In the genomic region with DNA sequence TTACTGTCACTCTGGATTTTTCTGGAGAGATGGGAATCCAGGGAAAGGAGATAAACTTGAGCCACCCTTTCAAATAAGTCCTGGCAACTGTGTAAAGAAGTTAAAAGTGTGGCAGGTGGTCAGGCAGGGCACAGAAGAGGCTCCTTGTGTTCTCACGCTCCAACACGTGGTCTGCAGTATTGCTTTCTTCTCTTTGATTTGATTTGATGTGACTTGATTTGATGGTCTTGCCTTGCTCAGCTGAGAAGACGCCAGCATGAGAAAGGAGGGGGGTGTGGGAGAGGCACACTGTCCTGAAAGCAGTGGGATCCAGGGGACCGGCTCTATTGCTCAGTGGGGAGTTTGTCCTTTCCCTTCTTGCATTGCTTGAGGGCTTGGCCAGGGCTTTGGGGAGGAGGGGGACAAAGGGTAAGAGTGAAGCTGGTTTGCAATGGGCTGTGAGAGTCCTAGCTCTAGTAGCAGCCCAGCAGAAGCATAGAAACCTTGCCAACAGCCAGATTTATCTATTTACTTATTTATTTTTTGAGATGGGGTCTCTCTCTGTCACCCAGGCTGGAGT, we compare ENCODE assay signal across 16 cellular contexts. TPM values are rescaled to one million over a fixed set of nuclear protein-coding genes. Genes with fewer than 3 reads are reported as not detected.
DNase-seq lines count a peak whose midpoint lies in the region; TF ChIP-seq lines count a peak whose summit lies in the region.
"Had no signal": no experiment of that assay in that cellular context is flagged by ENCODE, and none has a peak within 500 bp of the region (broad histone marks: within the 10 kb centered on the region; RNA-seq: fewer than 3 reads in every experiment).

No MANE protein-coding gene starts in this region.

- H3K4ac ChIP-seq in trophoblast cell (ENCODE audit: low read depth, low read length) = no peak overlapping the region

- H3K36me3 Mint-ChIP-seq in brain = no peaks in the 10 kb centered on the region
- no peaks in the 10 kb centered on the region for H3K36me3 Mint-ChIP-seq in progenitor cell of endocrine pancreas (ENCODE audit: insufficient read depth)
- H3K36me3 Mint-ChIP-seq: IgD-negative memory B cell had no signal

- H3K18ac ChIP-seq in trophoblast cell (ENCODE audit: low read length) = no peak overlapping the region

- no peak overlapping the region for H3K4me3 Mint-ChIP-seq in brain
- no peak overlapping the region for H3K4me3 Mint-ChIP-seq in progenitor cell of endocrine pancreas (ENCODE audit: low read depth)
- H3K4me3 Mint-ChIP-seq: B cell; CD4-positive, alpha-beta T cell; IgD-negative memory B cell had no signal

- H3K27me3 ChIP-seq in trophoblast cell (ENCODE audit: insufficient read depth, low read length) = no peaks in the 10 kb centered on the region
- H3K27me3 ChIP-seq in vagina = no peaks in the 10 kb centered on the region

- H3K36me3 ChIP-seq in trophoblast cell (ENCODE audit: control insufficient read depth in 1 of 2, insufficient read depth in 2 of 2, low read length in 2 of 2) = no peaks in the 10 kb centered on the region
- no peaks in the 10 kb centered on the region for H3K36me3 ChIP-seq in vagina

- WGBS in trophoblast cell (ENCODE audit: extremely low coverage, insufficient coverage, insufficient read length) = no CpG with 5 or more reads among the region's 4 CpGs

- TF ChIP-seq CTCF in brain (conservative IDR thresholded peaks at IDR 0.05) (no peak), vagina (IDR thresholded peaks at IDR 0.05) (no peak), progenitor cell of endocrine pancreas (IDR thresholded peaks at IDR 0.05; ENCODE audit: unreplicated experiment) (no peak)

- H3K14ac ChIP-seq in trophoblast cell (ENCODE audit: low read length) = no peak overlapping the region

- H4K8ac ChIP-seq in trophoblast cell (ENCODE audit: low read depth, low read length) = no peak overlapping the region

- DNase-seq in DMS 273 treated with DMSO at 0.1 percent for 48 hours (lab: John Stamatoyannopoulos, UW) = peak; percentile 25
- peak; percentile 19 to 74 for DNase-seq in NCI-H524 (lab: John Stamatoyannopoulos, UW)
- no peak for DNase-seq in trophoblast cell
- no peak for DNase-seq in vagina (ENCODE audit: extremely low spot score in 2 of 2)
- DNase-seq in progenitor cell of endocrine pancreas (ENCODE audit: low spot score, unreplicated experiment) = no peak
- DNase-seq in effector CD4-positive, alpha-beta T cell = no peak
- DNase-seq: C1 segment of cervical spinal cord; Calu3; CD4-positive, alpha-beta T cell; DMS153; DMS79 treated with DMSO at 0.1 percent for 48 hours; EL; GDM1 had no signal

- no peaks in the 10 kb centered on the region for H3K27me3 Mint-ChIP-seq in brain
- H3K27me3 Mint-ChIP-seq in progenitor cell of endocrine pancreas = peaks cover 18% of the 10 kb centered on the region

- no peak overlapping the region for H2AFZ ChIP-seq in trophoblast cell (ENCODE audit: insufficient read depth, low read length, poor library complexity)

- H2BK12ac ChIP-seq in trophoblast cell (ENCODE audit: low read length) = no peak overlapping the region

- no peaks in the 10 kb centered on the region for H3K79me1 ChIP-seq in trophoblast cell (ENCODE audit: low read length)

- no peaks in the 10 kb centered on the region for H3K79me2 ChIP-seq in trophoblast cell (ENCODE audit: control insufficient read depth, insufficient read depth, low read length, poor library complexity)

- H3K4me1 ChIP-seq in trophoblast cell (ENCODE audit: control insufficient read depth in 1 of 2, insufficient read depth in 2 of 2, low read length in 2 of 2) (no peaks in the 10 kb centered on the region), vagina (no peaks in the 10 kb centered on the region)

- intact Hi-C loops in vagina (cut with DNase I) = no loop called here

- peak overlapping the region in 4 of 5 experiments; percentile 5 to 63 (median 34) for H3K27ac Mint-ChIP-seq in brain
- no peak overlapping the region for H3K27ac Mint-ChIP-seq in progenitor cell of endocrine pancreas
- H3K27ac Mint-ChIP-seq: B cell; CD4-positive, alpha-beta T cell; IgD-negative memory B cell had no signal

- no peak overlapping the region for H3K4me2 ChIP-seq in trophoblast cell (ENCODE audit: low read length)

- no peak overlapping the region for H3K9ac ChIP-seq in trophoblast cell (ENCODE audit: low read length)

- no peak for TF ChIP-seq POLR2A in vagina (IDR thresholded peaks at IDR 0.05)

- no peak overlapping the region for H4K12ac ChIP-seq in trophoblast cell (ENCODE audit: low read depth, low read length)

- no peak overlapping the region for H4K91ac ChIP-seq in trophoblast cell (ENCODE audit: low read depth, low read length)

- peak overlapping the region; percentile 33 for H3K23ac ChIP-seq in trophoblast cell (ENCODE audit: low read length)

- peaks cover 37% of the 10 kb centered on the region for H3K4me1 Mint-ChIP-seq in brain
- H3K4me1 Mint-ChIP-seq in progenitor cell of endocrine pancreas (ENCODE audit: low read depth) = peaks cover 1% of the 10 kb centered on the region
- H3K4me1 Mint-ChIP-seq: B cell, IgD-negative memory B cell had no signal

- H3K9me3 Mint-ChIP-seq in brain (no peaks in the 10 kb centered on the region), progenitor cell of endocrine pancreas (ENCODE audit: low read depth) (no peaks in the 10 kb centered on the region)
- H3K9me3 Mint-ChIP-seq: CD4-positive, alpha-beta T cell; IgD-negative memory B cell had no signal

- H2BK5ac ChIP-seq in trophoblast cell (ENCODE audit: low read depth, low read length, poor library complexity) = no peak overlapping the region

- H2AK5ac ChIP-seq in trophoblast cell (ENCODE audit: low read length) = no peak overlapping the region

- H2BK120ac ChIP-seq in trophoblast cell (ENCODE audit: insufficient read depth, low read length, poor library complexity) = no peak overlapping the region

- H3K4me3 ChIP-seq in trophoblast cell (ENCODE audit: low read depth, low read length) = no peak overlapping the region
- no peak overlapping the region for H3K4me3 ChIP-seq in vagina

- no peaks in the 10 kb centered on the region for H3K9me3 ChIP-seq in trophoblast cell (ENCODE audit: insufficient read depth, low read depth, low read length)
- no peaks in the 10 kb centered on the region for H3K9me3 ChIP-seq in vagina

- no peak overlapping the region for H3K27ac ChIP-seq in trophoblast cell (ENCODE audit: low read depth, low read length)
- no peak overlapping the region for H3K27ac ChIP-seq in vagina

RNA-seq across cellular contexts. Expression of a gene that starts 25.7 kb away (rescaled TPM):
- polyA plus RNA-seq in brain (ENCODE audit: insufficient read depth, low read depth, low replicate concordance) = 64.2 TPM
- polyA plus RNA-seq in trophoblast cell (2013) = 14.9 and 15.3 TPM in 2 replicates
- total RNA-seq in vagina (21.9 TPM), progenitor cell of endocrine pancreas (118 and 123 TPM in 2 replicates)

Comparison
In these comparisons a context has a peak if more than half of its experiments do, and no peak if none do; other contexts are left out.
1. DNase-seq: peak in DMS 273 treated with DMSO at 0.1 percent for 48 hours (single experiment) and NCI-H524 (2 of 2); none in trophoblast cell (0 of 2), vagina (0 of 2), progenitor cell of endocrine pancreas (single experiment) and effector CD4-positive, alpha-beta T cell (single experiment).